Comparison of ENCODE assay signal across 1 cellular context in the genomic region with DNA sequence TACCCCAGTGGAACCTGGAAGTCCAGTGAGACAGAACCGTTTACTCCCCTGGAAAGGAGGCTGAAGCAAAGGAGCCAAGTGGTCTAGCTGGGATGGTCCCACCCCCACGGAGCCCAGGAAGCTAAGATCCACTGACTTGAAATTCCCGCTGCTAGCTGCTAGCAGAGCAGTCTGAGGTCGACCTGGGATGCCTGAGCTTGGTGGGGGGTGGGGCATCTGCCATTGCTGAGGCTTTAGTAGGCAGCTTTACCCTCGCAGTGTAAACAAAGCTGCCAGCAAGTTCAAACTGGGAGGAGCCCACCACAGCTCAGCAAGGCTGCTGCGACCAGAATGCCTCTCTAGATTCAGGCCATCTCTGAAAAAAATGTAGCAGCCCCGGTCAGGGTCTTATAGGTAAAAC.
TF ChIP-seq lines count a peak whose summit lies in the region.

No MANE protein-coding gene starts in this region.

TF ChIP-seq in H1, 55 proteins besides CTCF, POLR2A, EP300 and RAD21 (continued from another document):
- TF ChIP-seq CHD7 (IDR thresholded peaks at IDR 0.05; ENCODE audit: insufficient replicate concordance, low read length) = no peak
- TF ChIP-seq, protein P1, sequence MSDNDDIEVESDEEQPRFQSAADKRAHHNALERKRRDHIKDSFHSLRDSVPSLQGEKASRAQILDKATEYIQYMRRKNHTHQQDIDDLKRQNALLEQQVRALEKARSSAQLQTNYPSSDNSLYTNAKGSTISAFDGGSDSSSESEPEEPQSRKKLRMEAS (IDR thresholded peaks at IDR 0.05) = no peak
- no peak for TF ChIP-seq RBBP5 (IDR thresholded peaks at IDR 0.05; ENCODE audit: borderline replicate concordance, low read depth, low read length)
